11 cellular contexts compared by ENCODE assay signal in the genomic region with DNA sequence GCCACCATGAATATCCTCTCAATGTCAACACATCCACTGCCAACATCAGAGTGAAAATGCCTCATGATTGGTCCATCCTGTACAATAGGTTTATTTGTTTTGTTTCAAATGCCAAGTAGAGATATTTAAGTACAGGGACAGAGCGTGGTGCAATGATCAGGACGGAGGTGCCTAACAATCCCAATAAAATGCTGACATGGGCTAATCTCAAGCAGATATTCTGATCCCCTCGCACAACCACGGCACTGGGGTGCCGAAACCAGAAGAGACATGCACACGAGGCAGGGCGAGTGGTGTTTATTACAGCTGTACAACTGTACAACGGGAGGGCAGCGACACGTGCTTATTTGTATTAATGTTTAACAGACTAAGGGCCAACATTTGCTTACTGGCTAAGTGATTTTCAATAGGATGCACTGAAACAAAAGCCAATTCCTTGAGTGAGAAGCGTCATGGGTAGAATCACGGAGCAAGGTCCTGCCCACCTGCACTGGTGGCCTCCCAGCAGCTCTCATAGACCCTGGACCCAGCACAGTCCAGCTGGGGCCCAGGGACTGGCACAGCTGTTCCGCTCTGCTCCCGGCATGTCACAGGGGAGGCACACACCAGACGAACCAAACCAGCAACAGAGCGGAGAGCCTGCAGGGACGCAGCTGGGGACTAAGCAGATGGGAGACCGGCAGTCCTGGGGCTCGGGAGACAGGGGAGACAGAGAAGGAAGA.
DNase-seq lines count a peak whose midpoint lies in the region; ATAC-seq, FAIRE-seq and TF ChIP-seq lines count a peak whose summit lies in the region.
"Had no signal": no experiment of that assay in that cellular context is flagged by ENCODE, and none has a peak within 500 bp of the region (broad histone marks: within the 10 kb centered on the region; RNA-seq: fewer than 3 reads in every experiment).

No MANE protein-coding gene starts in this region.

- no peak for TF ChIP-seq CTCF in C4-2B (conservative IDR thresholded peaks at IDR 0.05)
- TF ChIP-seq CTCF in pancreas (IDR thresholded peaks at IDR 0.05): no peak
- no peak for TF ChIP-seq CTCF in omental fat pad (IDR thresholded peaks at IDR 0.05)

- H3K27ac ChIP-seq in C4-2B: peak overlapping the region; percentile 72
- H3K27ac ChIP-seq in pancreas: peak overlapping the region; percentile 1 to 57 (median 28)

- peak overlapping the region in 2 of 4 donors; percentile 13 to 23 for H3K4me3 ChIP-seq in pancreas

- H3K27ac Mint-ChIP-seq in effector memory CD8-positive, alpha-beta T cell: peak overlapping the region; percentile 85 to 87

- DNase-seq in NCI-H2029 (lab: John Stamatoyannopoulos, UW) (peak; percentile 44), pancreas (peak in 5 of 6 donors; percentile 51 to 79 (median 56)), omental fat pad (ENCODE audit: low spot score) (no peak), HuH-7 (ENCODE audit: low spot score) (no peak)
- no peak for DNase-seq in effector memory CD8-positive, alpha-beta T cell
- no peak for DNase-seq in activated CD8-positive, alpha-beta memory T cell treated with anti-CD3 and anti-CD28 coated beads, Interleukin-2, amount 50 U/mL, for 48 hours
- DNase-seq: DMS79 treated with DMSO at 0.1 percent for 48 hours; NCI-H524 treated with DMSO at 0.1 percent for 48 hours; stimulated activated CD4-positive, alpha-beta T cell treated with anti-CD3 and anti-CD28 coated beads, Interleukin-1b, Interleukin-23, amount 100 ng/mL, for 48 hours had no signal

- intact Hi-C loops in pancreas (cut with DNase I): no loop called here

- no peaks in the 10 kb centered on the region for H3K9me3 Mint-ChIP-seq in effector memory CD8-positive, alpha-beta T cell

- H3K4me3 Mint-ChIP-seq in effector memory CD8-positive, alpha-beta T cell: peak overlapping the region; percentile 79 to 81

- H3K4me1 Mint-ChIP-seq in effector memory CD8-positive, alpha-beta T cell (ENCODE audit: low read depth in 2 of 2): peaks cover 36 to 44% of the 10 kb centered on the region in 2 donors

- no peaks in the 10 kb centered on the region for H3K27me3 Mint-ChIP-seq in effector memory CD8-positive, alpha-beta T cell

- H3K9me3 ChIP-seq in pancreas: no peaks in the 10 kb centered on the region

- no peaks in the 10 kb centered on the region for H3K27me3 ChIP-seq in pancreas

- peaks cover 41 to 51% (median 48%) of the 10 kb centered on the region in 3 donors for H3K4me1 ChIP-seq in pancreas

- WGBS in pancreas, 2 donors: 14 to 17% methylated on average over 19 of the region's 19 CpGs

- peaks cover 7% of the 10 kb centered on the region for H3K36me3 Mint-ChIP-seq in effector memory CD8-positive, alpha-beta T cell (ENCODE audit: insufficient read depth)

- no peak for ATAC-seq in effector memory CD8-positive, alpha-beta T cell (replicated peaks)
- peak; percentile 62 to 77 (median 64) for ATAC-seq in pancreas
- ATAC-seq in HG03139 (IDR thresholded peaks at IDR 0.05; ENCODE audit: unreplicated experiment): no peak
- ATAC-seq in omental fat pad (ENCODE audit: low FRiP score): no peak

- no peak for FAIRE-seq in pancreas (lab: Jason Lieb, UNC)

- H3K36me3 ChIP-seq in pancreas: no peaks in the 10 kb centered on the region

Comparison
In these comparisons a context has a peak if more than half of its experiments do, and no peak if none do; other contexts are left out.
1. DNase-seq: peak in NCI-H2029 (single experiment) and pancreas (5 of 6); none in effector memory CD8-positive, alpha-beta T cell (0 of 3), omental fat pad (single experiment), HuH-7 (single experiment) and activated CD8-positive, alpha-beta memory T cell treated with anti-CD3 and anti-CD28 coated beads, Interleukin-2, amount 50 U/mL, for 48 hours (single experiment).
2. ATAC-seq: peak in pancreas (4 of 4); none in effector memory CD8-positive, alpha-beta T cell (single experiment), HG03139 (single experiment) and omental fat pad (single experiment).